ENCODE assay signal across 14 cellular contexts in the genomic region with DNA sequence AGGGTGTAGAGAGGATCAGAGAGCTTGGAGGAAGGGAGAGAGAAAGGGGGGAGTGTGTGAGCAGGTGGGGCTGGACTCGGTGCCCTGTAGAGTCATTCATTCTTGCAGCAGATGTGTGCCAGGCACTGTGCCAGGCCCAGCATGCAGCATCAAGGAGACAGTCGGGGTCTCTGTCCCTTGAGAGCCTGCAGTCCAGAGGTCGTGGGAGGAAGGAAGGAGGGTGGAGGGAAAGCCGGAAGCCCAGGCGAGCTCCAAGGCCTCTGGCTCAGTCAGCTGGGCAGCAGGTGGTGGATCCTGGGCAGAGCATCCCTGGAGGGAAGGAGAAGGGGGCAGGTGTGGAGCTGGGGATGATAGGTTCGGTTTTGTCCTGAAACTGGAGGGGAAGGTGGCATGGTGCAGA. TPM values are rescaled to one million over a fixed set of nuclear protein-coding genes. Genes with fewer than 3 reads are reported as not detected.
A peak's percentile ranks its signal among the peaks of the same experiment; 100 is the strongest.
DNase-seq lines count a peak whose midpoint lies in the region; TF ChIP-seq lines count a peak whose summit lies in the region.
"Had no signal": no experiment of that assay in that cellular context is flagged by ENCODE, and none has a peak within 500 bp of the region (broad histone marks: within the 10 kb centered on the region; RNA-seq: fewer than 3 reads in every experiment).

No MANE protein-coding gene starts in this region.

- no peak overlapping the region for H2AFZ ChIP-seq in MM.1S (ENCODE audit: low read length)

- no peaks in the 10 kb centered on the region for H4K20me1 ChIP-seq in MM.1S (ENCODE audit: insufficient read depth, low read length)

- no peaks in the 10 kb centered on the region for H3K27me3 ChIP-seq in MM.1S (replicated peaks; ENCODE audit: insufficient read depth, low read length)
- H3K27me3 ChIP-seq: testis had no signal

- H3K27ac ChIP-seq in MM.1S (ENCODE audit: low read length) = no peak overlapping the region

- H3F3A ChIP-seq in MM.1S (ENCODE audit: insufficient read depth, low read length) = no peaks in the 10 kb centered on the region; the same call in 1 of the 2 replicates

- no peak overlapping the region for H3K9ac ChIP-seq in MM.1S (ENCODE audit: low read length)

- H3K4me1 Mint-ChIP-seq in endothelial cell (ENCODE audit: unreplicated experiment) = peaks cover 81% of the 10 kb centered on the region
- H3K4me1 Mint-ChIP-seq in neural crest cell = peaks cover 50% of the 10 kb centered on the region
- H3K4me1 Mint-ChIP-seq in type B pancreatic cell (ENCODE audit: unreplicated experiment) = peaks cover 55% of the 10 kb centered on the region
- H3K4me1 Mint-ChIP-seq: CD8-positive, alpha-beta memory T cell had no signal

- H3K79me2 ChIP-seq in MM.1S (ENCODE audit: low read length) = peaks cover 16% of the 10 kb centered on the region; the same call in 1 of the 2 replicates

- H3K9me2 ChIP-seq in MM.1S (replicated peaks; ENCODE audit: insufficient read depth, low read length) = no peaks in the 10 kb centered on the region

- H3K4me2 ChIP-seq in MM.1S (ENCODE audit: low read depth, low read length) = no peak overlapping the region

- no peak for TF ChIP-seq CTCF in endothelial cell (IDR thresholded peaks at IDR 0.05; ENCODE audit: unreplicated experiment)
- TF ChIP-seq CTCF in neural crest cell (conservative IDR thresholded peaks at IDR 0.05) = no peak
- no peak for TF ChIP-seq CTCF in type B pancreatic cell (conservative IDR thresholded peaks at IDR 0.05)
- TF ChIP-seq CTCF in MM.1S (IDR thresholded peaks at IDR 0.05; ENCODE audit: low read length) = no peak

- H3K36me3 ChIP-seq in MM.1S (replicated peaks; ENCODE audit: insufficient read depth, low read length) = no peaks in the 10 kb centered on the region

- H3K9me3 Mint-ChIP-seq in endothelial cell (ENCODE audit: unreplicated experiment) (no peaks in the 10 kb centered on the region), neural crest cell (no peaks in the 10 kb centered on the region), type B pancreatic cell (no peaks in the 10 kb centered on the region)
- H3K9me3 Mint-ChIP-seq: activated T-helper 1 cell treated with anti-CD3 and anti-CD28 coated beads, Interleukin-12 subunit alpha, Interleukin-12 subunit beta, Interleukin-2, Interleukin-4 antibody, amounts not matched to agents 30 ng/mL and 10 ng/mL and 1 ng/mL, durations not matched to agents 14 hours and 24 hours and 36 hours; CD8-positive, alpha-beta memory T cell had no signal

- H3K4me3 Mint-ChIP-seq in endothelial cell (ENCODE audit: unreplicated experiment) (peak overlapping the region; percentile 61), neural crest cell (no peak overlapping the region), type B pancreatic cell (peak overlapping the region; percentile 79)
- H3K4me3 Mint-ChIP-seq: activated CD4-positive, alpha-beta T cell treated with anti-CD3 and anti-CD28 coated beads for 36 hours; activated T-helper 1 cell treated with anti-CD3 and anti-CD28 coated beads, Interleukin-12 subunit alpha, Interleukin-12 subunit beta, Interleukin-2, Interleukin-4 antibody, amounts not matched to agents 30 ng/mL and 10 ng/mL and 1 ng/mL, durations not matched to agents 14 hours and 24 hours and 36 hours; CD8-positive, alpha-beta memory T cell had no signal

- no peak overlapping the region for H3K4me3 ChIP-seq in MM.1S (ENCODE audit: low read length)
- H3K4me3 ChIP-seq: testis had no signal

- H3K27ac Mint-ChIP-seq in endothelial cell (ENCODE audit: unreplicated experiment) = peak overlapping the region; percentile 82
- peak overlapping the region; percentile 38 for H3K27ac Mint-ChIP-seq in neural crest cell (ENCODE audit: unreplicated experiment)
- H3K27ac Mint-ChIP-seq in type B pancreatic cell = peak overlapping the region; percentile 94
- H3K27ac Mint-ChIP-seq: activated CD4-positive, alpha-beta T cell treated with anti-CD3 and anti-CD28 coated beads for 36 hours; activated T-helper 1 cell treated with anti-CD3 and anti-CD28 coated beads, Interleukin-12 subunit alpha, Interleukin-12 subunit beta, Interleukin-2, Interleukin-4 antibody, amounts not matched to agents 30 ng/mL and 10 ng/mL and 1 ng/mL, durations not matched to agents 14 hours and 24 hours and 36 hours had no signal

- no peaks in the 10 kb centered on the region for H3K9me3 ChIP-seq in MM.1S (replicated peaks; ENCODE audit: insufficient read depth, low read length)
- H3K9me3 ChIP-seq: testis had no signal

- DNase-seq in NCI-H1694 (lab: John Stamatoyannopoulos, UW) = peak; percentile 16
- DNase-seq in NCI-H1694 treated with DMSO at 0.1 percent for 48 hours (lab: John Stamatoyannopoulos, UW) = no peak
- no peak for DNase-seq in endothelial cell (ENCODE audit: low spot score)
- DNase-seq in neural crest cell (ENCODE audit: low read depth, low spot score) = no peak
- no peak for DNase-seq in type B pancreatic cell (ENCODE audit: extremely low spot score, unreplicated experiment)
- no peak for DNase-seq in HuH-7.5 (ENCODE audit: low spot score)
- DNase-seq in effector CD4-positive, alpha-beta T cell = no peak
- DNase-seq in MM.1S = no peak
- DNase-seq: 8988T; activated CD4-positive, alpha-beta T cell treated with anti-CD3 and anti-CD28 coated beads for 36 hours; CD8-positive, alpha-beta memory T cell; NCI-H187; testis had no signal

- peaks cover 16% of the 10 kb centered on the region for H3K27me3 Mint-ChIP-seq in endothelial cell (ENCODE audit: unreplicated experiment)
- no peaks in the 10 kb centered on the region for H3K27me3 Mint-ChIP-seq in neural crest cell (ENCODE audit: low read depth)
- H3K27me3 Mint-ChIP-seq in type B pancreatic cell = no peaks in the 10 kb centered on the region

- peaks cover 6% of the 10 kb centered on the region; the same call in 1 of the 2 replicates for H3K4me1 ChIP-seq in MM.1S (ENCODE audit: low read length)

- H3K36me3 Mint-ChIP-seq in endothelial cell (ENCODE audit: low read depth, unreplicated experiment) (peaks cover 17% of the 10 kb centered on the region), neural crest cell (ENCODE audit: low read depth) (peaks cover 2% of the 10 kb centered on the region), type B pancreatic cell (peaks cover 4% of the 10 kb centered on the region)

RNA-seq across cellular contexts. Expression of a gene that starts 27.5 kb away (rescaled TPM):
- total RNA-seq in endothelial cell (ENCODE audit: unreplicated experiment) (74.5 TPM), neural crest cell (45.5 and 47.3 TPM in 2 replicates), type B pancreatic cell (ENCODE audit: low replicate concordance) (53.9 and 56.7 TPM in 2 replicates)

Comparison
In these comparisons a context has a peak if more than half of its experiments do, and no peak if none do; other contexts are left out.
1. H3K27ac Mint-ChIP-seq: peak in every context shown above with its lines; median percentile 94 in type B pancreatic cell; 82 in endothelial cell; 38 in neural crest cell.